In the genomic region with DNA sequence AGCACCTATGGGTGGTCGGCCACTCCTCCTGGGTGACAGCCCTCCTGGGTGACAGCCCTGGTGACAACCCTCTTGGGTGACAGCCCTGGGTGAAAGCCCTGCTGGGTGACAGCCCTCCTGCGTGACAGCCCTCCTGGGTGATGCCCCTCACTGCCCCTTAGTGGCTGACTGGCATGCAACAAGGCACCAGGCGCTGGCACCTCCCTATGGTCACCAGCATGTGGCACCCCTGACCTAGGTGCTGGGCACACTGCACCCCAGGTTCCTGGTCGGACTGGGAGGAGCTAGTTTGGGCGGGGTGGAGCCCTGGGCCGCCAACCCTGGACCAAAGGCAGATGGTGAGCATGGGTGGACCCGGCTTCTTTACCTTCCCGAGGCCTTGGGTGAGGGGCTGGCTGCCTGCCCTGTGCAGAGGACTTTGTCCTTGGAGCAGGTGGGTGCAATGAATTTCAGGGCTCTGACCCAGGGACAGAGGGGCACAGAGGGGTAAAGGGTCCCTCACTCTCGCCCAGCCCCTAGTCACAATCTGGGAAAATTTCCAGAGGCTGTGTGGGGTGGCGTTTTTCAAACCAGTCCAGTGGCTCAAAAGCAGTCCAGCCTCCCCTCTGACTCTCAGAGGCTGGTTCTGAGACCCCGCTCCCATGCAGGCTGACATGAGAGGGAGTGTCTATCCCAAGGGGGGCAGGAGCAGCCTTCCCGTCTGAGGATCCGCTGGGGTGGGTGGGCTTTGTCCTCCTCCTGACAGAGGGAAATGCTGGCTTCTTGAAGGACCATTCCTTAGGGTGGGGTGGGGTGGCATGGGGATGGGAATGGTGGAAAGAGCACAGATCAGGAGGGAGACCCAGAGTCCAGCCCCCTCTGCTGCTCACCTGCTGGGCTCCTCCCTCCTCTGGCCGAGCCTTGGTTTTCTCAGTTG, we compare ENCODE assay signal across 11 cellular contexts. TPM values are rescaled to one million over a fixed set of nuclear protein-coding genes. Genes with fewer than 3 reads are reported as not detected.
DNase-seq lines count a peak whose midpoint lies in the region; ATAC-seq and TF ChIP-seq lines count a peak whose summit lies in the region.
"Had no signal": no experiment of that assay in that cellular context is flagged by ENCODE, and none has a peak within 500 bp of the region (broad histone marks: within the 10 kb centered on the region; RNA-seq: fewer than 3 reads in every experiment).

No MANE protein-coding gene starts in this region.

- H3K4me3 Mint-ChIP-seq in activated CD8-positive, alpha-beta T cell treated with anti-CD3 and anti-CD28 coated beads, Interleukin-2, amount 10 ng/mL, durations not matched to agents 7 days and 5 days = no peak overlapping the region
- H3K4me3 Mint-ChIP-seq: dendritic cell treated with granulocyte-macrophage colony-stimulating factor and Interleukin-4, amounts not matched to agents 40 ng/mL and 50 ng/mL, for 4 days had no signal

- H3K27ac ChIP-seq in upper lobe of right lung = no peak overlapping the region
- H3K27ac ChIP-seq: RWPE1 had no signal

- POLR2A ChIA-PET in activated CD8-positive, alpha-beta T cell treated with anti-CD3 and anti-CD28 coated beads, Interleukin-2, amount 10 ng/mL, durations not matched to agents 7 days and 5 days (lab: Charles Lee) = no interaction called here

- H3K27me3 Mint-ChIP-seq in activated CD8-positive, alpha-beta T cell treated with anti-CD3 and anti-CD28 coated beads, Interleukin-2, amount 10 ng/mL, durations not matched to agents 7 days and 5 days (ENCODE audit: low read depth) = peaks cover 9% of the 10 kb centered on the region

- no peaks in the 10 kb centered on the region for H3K9me3 Mint-ChIP-seq in activated CD8-positive, alpha-beta T cell treated with anti-CD3 and anti-CD28 coated beads, Interleukin-2, amount 10 ng/mL, durations not matched to agents 7 days and 5 days (ENCODE audit: insufficient read depth)
- H3K9me3 Mint-ChIP-seq: dendritic cell treated with granulocyte-macrophage colony-stimulating factor and Interleukin-4, amounts not matched to agents 40 ng/mL and 50 ng/mL, for 4 days had no signal

- DNase-seq in GM10266 (ENCODE audit: extremely low spot score) (no peak), OCI-M2 (lab: John Stamatoyannopoulos, UW; ENCODE audit: unreplicated experiment) (peak; percentile 16), hepatic stellate cell (ENCODE audit: low spot score) (peak; percentile 59), NCI-H2081 (lab: John Stamatoyannopoulos, UW) (no peak), BE2C (no peak), upper lobe of right lung (no peak)
- no peak for DNase-seq in activated CD8-positive, alpha-beta T cell treated with anti-CD3 and anti-CD28 coated beads, Interleukin-2, amount 10 ng/mL, durations not matched to agents 7 days and 5 days

- H3K4me3 ChIP-seq in BE2C (ENCODE audit: low read depth, low read length) (no peak overlapping the region), upper lobe of right lung (no peak overlapping the region)
- H3K4me3 ChIP-seq: K562 had no signal

- H3K36me3 Mint-ChIP-seq in activated CD8-positive, alpha-beta T cell treated with anti-CD3 and anti-CD28 coated beads, Interleukin-2, amount 10 ng/mL, durations not matched to agents 7 days and 5 days (ENCODE audit: low read depth) = no peaks in the 10 kb centered on the region

- CTCF ChIA-PET in activated CD8-positive, alpha-beta T cell treated with anti-CD3 and anti-CD28 coated beads, Interleukin-2, amount 10 ng/mL, durations not matched to agents 7 days and 5 days (lab: Charles Lee) = no interaction called here

- H3K4me1 ChIP-seq in BE2C (no peaks in the 10 kb centered on the region), upper lobe of right lung (peaks cover 5% of the 10 kb centered on the region)

- H3K9me3 ChIP-seq in BE2C (no peaks in the 10 kb centered on the region), upper lobe of right lung (no peaks in the 10 kb centered on the region)

- H3K27me3 ChIP-seq in BE2C = no peaks in the 10 kb centered on the region
- H3K27me3 ChIP-seq in upper lobe of right lung = no peaks in the 10 kb centered on the region

- H3K4me1 Mint-ChIP-seq in activated CD8-positive, alpha-beta T cell treated with anti-CD3 and anti-CD28 coated beads, Interleukin-2, amount 10 ng/mL, durations not matched to agents 7 days and 5 days (ENCODE audit: low read depth) = peaks cover 4% of the 10 kb centered on the region

- H3K36me3 ChIP-seq in BE2C (no peaks in the 10 kb centered on the region), upper lobe of right lung (no peaks in the 10 kb centered on the region)

- H3K27ac Mint-ChIP-seq in activated CD8-positive, alpha-beta T cell treated with anti-CD3 and anti-CD28 coated beads, Interleukin-2, amount 10 ng/mL, durations not matched to agents 7 days and 5 days = no peak overlapping the region
- H3K27ac Mint-ChIP-seq: dendritic cell treated with granulocyte-macrophage colony-stimulating factor and Interleukin-4, amounts not matched to agents 40 ng/mL and 50 ng/mL, for 4 days had no signal

- peak; percentile 86 for ATAC-seq in GM21447 (IDR thresholded peaks at IDR 0.05; ENCODE audit: unreplicated experiment)
- no peak for ATAC-seq in upper lobe of right lung
- no peak for ATAC-seq in activated CD8-positive, alpha-beta T cell treated with anti-CD3 and anti-CD28 coated beads, Interleukin-2, amount 10 ng/mL, durations not matched to agents 7 days and 5 days
- ATAC-seq: K562 had no signal

- intact Hi-C loops in upper lobe of right lung (cut with DNase I) = no loop called here

- TF ChIP-seq CTCF in GM10266 (IDR thresholded peaks at IDR 0.05; ENCODE audit: control insufficient read depth, insufficient read depth, low read depth, missing control alignments) = peak; percentile 12
- no peak for TF ChIP-seq CTCF in BE2C (IDR thresholded peaks at IDR 0.05; ENCODE audit: low read depth, low read length)
- no peak for TF ChIP-seq CTCF in upper lobe of right lung (IDR thresholded peaks at IDR 0.05)

RNA-seq across cellular contexts. Expression of gene TNFRSF13B, which starts 25.9 kb away (rescaled TPM):
- polyA plus RNA-seq in BE2C (2012; ENCODE audit: insufficient read depth, insufficient read length, low read depth) = not detected
- not detected for total RNA-seq in upper lobe of right lung
- total RNA-seq in activated CD8-positive, alpha-beta T cell treated with anti-CD3 and anti-CD28 coated beads, Interleukin-2, amount 10 ng/mL, durations not matched to agents 7 days and 5 days = not detected
- total RNA-seq: K562 had no signal
- polyA plus RNA-seq: K562 had no signal

RNA-seq across cellular contexts. Expression of gene MPRIP, which starts 44.5 kb away (rescaled TPM):
- polyA plus RNA-seq in BE2C (2012; ENCODE audit: insufficient read depth, insufficient read length, low read depth) = 159 TPM
- 333 TPM for total RNA-seq in upper lobe of right lung
- total RNA-seq in activated CD8-positive, alpha-beta T cell treated with anti-CD3 and anti-CD28 coated beads, Interleukin-2, amount 10 ng/mL, durations not matched to agents 7 days and 5 days = 100 to 1,000 TPM; 217 to 226 TPM

Comparison
In these comparisons a context has a peak if more than half of its experiments do, and no peak if none do; other contexts are left out.
1. DNase-seq: peak in OCI-M2 (single experiment) and hepatic stellate cell (single experiment); none in GM10266 (single experiment), NCI-H2081 (0 of 2), BE2C (single experiment), upper lobe of right lung (single experiment) and activated CD8-positive, alpha-beta T cell treated with anti-CD3 and anti-CD28 coated beads, Interleukin-2, amount 10 ng/mL, durations not matched to agents 7 days and 5 days (single experiment).